Comparison of ENCODE assay signal across 8 cellular contexts in genomic region chr9:113056191-113057106, GRCh38. TPM values are rescaled to one million over a fixed set of nuclear protein-coding genes. Genes with fewer than 3 reads are reported as not detected.
A peak's percentile ranks its signal among the peaks of the same experiment; 100 is the strongest.
DNase-seq lines count a peak whose midpoint lies in the region; ATAC-seq lines count a peak whose summit lies in the region.

ZFP37 (minus strand) TSS chr9:113056724; CDS start chr9:113056688, 36 bp downstream.

- H3K27ac Mint-ChIP-seq in central memory CD8-positive, alpha-beta T cell (ENCODE audit: low read depth): no peak within 1 kb of the TSS
- H3K27ac Mint-ChIP-seq in immature natural killer cell: no peak within 1 kb of the TSS

- H3K27ac ChIP-seq in skin epidermis: peak within 1 kb of the TSS in 19 of 21 experiments; percentile 6 to 80 (median 60)

- peaks cover 3% of the 10 kb centered on the region for H3K36me3 Mint-ChIP-seq in central memory CD8-positive, alpha-beta T cell (ENCODE audit: insufficient read depth)
- peaks cover 0 to 3% (median 0%) of the 10 kb centered on the region in 3 donors for H3K36me3 Mint-ChIP-seq in immature natural killer cell

- H3K4me3 ChIP-seq in skin epidermis: peak within 1 kb of the TSS; percentile 44 to 59 (median 57)

- peaks cover 11% of the 10 kb centered on the region for H3K27me3 Mint-ChIP-seq in central memory CD8-positive, alpha-beta T cell
- peaks cover 2 to 12% (median 10%) of the 10 kb centered on the region in 3 donors for H3K27me3 Mint-ChIP-seq in immature natural killer cell (ENCODE audit: low read depth in 3 of 3)

- no peaks in the 10 kb centered on the region for H3K4me1 Mint-ChIP-seq in central memory CD8-positive, alpha-beta T cell
- peaks cover 3 to 12% of the 10 kb centered on the region in 2 donors for H3K4me1 Mint-ChIP-seq in immature natural killer cell

- DNase-seq in G401 (ENCODE audit: low spot score) (peak; percentile 96), NCI-H187 treated with DMSO at 0.1 percent for 48 hours (lab: John Stamatoyannopoulos, UW) (peak; percentile 74), immature natural killer cell (peak; percentile 63 to 76 (median 72))
- DNase-seq in activated CD4-positive, CD25-positive, alpha-beta regulatory T cell (lab: John Stamatoyannopoulos, UW): peak; percentile 21 to 31 (median 28)
- DNase-seq in central memory CD8-positive, alpha-beta T cell (ENCODE audit: low spot score in 2 of 2): peak; percentile 45 to 70
- no peak for DNase-seq in NK-92 treated with Interleukin-12 subunit alpha and Interleukin-12 subunit beta, amount 100 ng/mL, for 24 hours (lab: John Stamatoyannopoulos, UW)

- in situ Hi-C loops in G401 (cut with HindIII; ENCODE audit: low sequenced_read_pairs): no loop called here

- ATAC-seq in HG02610 (IDR thresholded peaks at IDR 0.05; ENCODE audit: unreplicated experiment): peak; percentile 93
- ATAC-seq in central memory CD8-positive, alpha-beta T cell (replicated peaks; ENCODE audit: extremely low read depth, poor library complexity, severe bottlenecking): peak; percentile 82

- H3K9me3 Mint-ChIP-seq in central memory CD8-positive, alpha-beta T cell: no peaks in the 10 kb centered on the region
- peaks cover 7 to 19% (median 10%) of the 10 kb centered on the region in 6 donors for H3K9me3 Mint-ChIP-seq in immature natural killer cell

- no peak within 1 kb of the TSS for H3K4me3 Mint-ChIP-seq in central memory CD8-positive, alpha-beta T cell
- H3K4me3 Mint-ChIP-seq in immature natural killer cell: no peak within 1 kb of the TSS

RNA-seq across cellular contexts. Expression of gene ZFP37, which starts in this region (rescaled TPM):
- total RNA-seq in G401 (2014; rRNA removed; shearing (Covaris generic)): 3.4 and 5.4 TPM in 2 replicates
- 1 to 10 TPM in 1 of 3 donors, under 1 TPM in 2; 0.17 to 1.5 (median 0.80) TPM for polyA plus RNA-seq in immature natural killer cell
